In the genomic region with DNA sequence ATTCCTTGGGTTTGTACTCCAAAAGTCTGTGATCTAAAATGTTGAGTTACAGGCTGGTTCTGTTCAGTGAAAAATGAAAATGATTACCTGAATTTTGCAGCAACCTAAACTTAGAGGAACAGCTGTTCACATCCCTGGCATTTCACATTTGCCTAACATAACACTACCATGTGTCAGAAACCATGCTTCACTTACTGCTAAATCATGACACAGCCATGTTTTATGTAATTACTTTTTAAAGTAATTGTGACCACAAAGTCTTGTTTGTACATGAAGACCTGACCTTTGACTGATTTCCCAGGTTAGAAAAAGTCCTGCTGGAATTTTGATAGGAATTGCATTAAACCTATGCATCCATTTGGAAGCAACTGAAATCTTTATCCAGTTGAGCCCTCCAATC, we compare ENCODE assay signal across 18 cellular contexts.
DNase-seq lines count a peak whose midpoint lies in the region; ATAC-seq and TF ChIP-seq lines count a peak whose summit lies in the region.
"Had no signal": no experiment of that assay in that cellular context is flagged by ENCODE, and none has a peak within 500 bp of the region (broad histone marks: within the 10 kb centered on the region; RNA-seq: fewer than 3 reads in every experiment).

No MANE protein-coding gene starts in this region.

- in situ Hi-C loops in mammary epithelial cell (cut with MboI; ENCODE audit: low sequenced_read_pairs in 2 of 2) = no loop called here

- dilution Hi-C loops in mammary epithelial cell (cut with HindIII; ENCODE audit: low sequenced_read_pairs) = no loop called here

- no peak overlapping the region for H3K4me3 ChIP-seq in mammary epithelial cell (replicated peaks in 1 of 3; ENCODE audit: insufficient read depth in 1 of 3, low read depth in 2 of 3, low read length in 3 of 3)
- H3K4me3 ChIP-seq: BLaER1, GM23248, HAP-1 had no signal

- peak; percentile 35 for DNase-seq in NCI-H2171 treated with DMSO at 0.1 percent for 48 hours (lab: John Stamatoyannopoulos, UW)
- no peak for DNase-seq in NCI-H2171 (lab: John Stamatoyannopoulos, UW)
- DNase-seq in NCI-H526 treated with DMSO at 0.1 percent for 48 hours (lab: John Stamatoyannopoulos, UW) = peak; percentile 34
- peak; percentile 78 for DNase-seq in mammary epithelial cell
- peak; percentile 75 to 88 for DNase-seq in foreskin keratinocyte
- DNase-seq in HEK293T (ENCODE audit: extremely low spot score) = no peak
- DNase-seq in DMS53 (lab: John Stamatoyannopoulos, UW) = no peak
- no peak for DNase-seq in CD14-positive monocyte (ENCODE audit: low spot score)
- DNase-seq: 8988T; Calu3; CD8-positive, alpha-beta T cell; DMS79; GDM1; GM23248; IMR-90 had no signal

- no peaks in the 10 kb centered on the region for H3K9me3 ChIP-seq in mammary epithelial cell (replicated peaks; ENCODE audit: insufficient read depth, low read length)
- H3K9me3 ChIP-seq: HAP-1 had no signal

- peaks cover 42% of the 10 kb centered on the region for H3K4me1 ChIP-seq in mammary epithelial cell (ENCODE audit: insufficient read depth, low read length)
- H3K4me1 ChIP-seq in foreskin keratinocyte = peaks cover 24% of the 10 kb centered on the region
- H3K4me1 ChIP-seq: HAP-1 had no signal

- TF ChIP-seq CTCF in mammary epithelial cell (conservative IDR thresholded peaks at IDR 0.05 in 1 of 2, IDR thresholded peaks at IDR 0.05 in 1 of 2; ENCODE audit: extremely low read depth in 1 of 2, insufficient read depth in 1 of 2, low read depth in 1 of 2, low read length in 2 of 2) (no peak), foreskin keratinocyte (conservative IDR thresholded peaks at IDR 0.05) (no peak), CD14-positive monocyte (IDR thresholded peaks at IDR 0.05) (no peak)

- H3K9ac ChIP-seq in mammary epithelial cell (ENCODE audit: insufficient read depth, low read length) = no peak overlapping the region
- H3K9ac ChIP-seq: BLaER1, GM23248 had no signal

- H3K79me2 ChIP-seq in mammary epithelial cell (ENCODE audit: insufficient read depth, low read length) = peaks cover 7% of the 10 kb centered on the region

- H3K27ac ChIP-seq in mammary epithelial cell (ENCODE audit: insufficient read depth, low read depth, low read length) (peak overlapping the region; percentile 30), foreskin keratinocyte (peak overlapping the region; percentile 70)
- H3K27ac ChIP-seq: BLaER1, GM23248, HL-60 had no signal

- peak; percentile 62 for ATAC-seq in foreskin keratinocyte
- ATAC-seq: CD8-positive, alpha-beta T cell had no signal

- POLR2A ChIA-PET in HEK293T (lab: Yijun Ruan, JAX) = no interaction called here

- H3K4me2 ChIP-seq in mammary epithelial cell (ENCODE audit: insufficient read depth, low read depth, low read length) = peak overlapping the region; percentile 43
- H3K4me2 ChIP-seq: BLaER1 had no signal

- no peak overlapping the region for H3K4me3 Mint-ChIP-seq in CD14-positive monocyte
- H3K4me3 Mint-ChIP-seq: CD8-positive, alpha-beta T cell had no signal

- H3K27me3 ChIP-seq in mammary epithelial cell (ENCODE audit: insufficient read depth, low read length) = no peaks in the 10 kb centered on the region
- H3K27me3 ChIP-seq in foreskin keratinocyte = no peaks in the 10 kb centered on the region
- H3K27me3 ChIP-seq: BLaER1 had no signal

- peaks cover 0 to 3% (median 0%) of the 10 kb centered on the region in 7 donors for H3K9me3 Mint-ChIP-seq in CD14-positive monocyte

- H3K4me1 Mint-ChIP-seq in CD14-positive monocyte = peaks cover 2% of the 10 kb centered on the region

- H3K36me3 ChIP-seq in mammary epithelial cell (ENCODE audit: insufficient read depth, low read length) = no peaks in the 10 kb centered on the region
- H3K36me3 ChIP-seq: BLaER1, HAP-1 had no signal

- H4K20me1 ChIP-seq in mammary epithelial cell (ENCODE audit: insufficient read depth, low read length) = no peaks in the 10 kb centered on the region
- H4K20me1 ChIP-seq: BLaER1 had no signal

- intact Hi-C loops in mammary epithelial cell (cut with micrococcal nuclease) = no loop called here
- intact Hi-C loops in CD14-positive monocyte (cut with micrococcal nuclease) = no loop called here

- CTCF ChIA-PET in mammary epithelial cell (lab: Charles Lee; ENCODE audit: low non-redundant PET) (interaction anchor here (0.6 kb wide), 1 partner anchor 479 kb away, joined by 6 read pairs; no protein-coding TSS in a partner anchor), HEK293T (lab: Yijun Ruan, JAX) (no interaction called here)

- H3K27ac Mint-ChIP-seq in CD14-positive monocyte = no peak overlapping the region
- H3K27ac Mint-ChIP-seq: CD8-positive, alpha-beta T cell had no signal

- no peaks in the 10 kb centered on the region for H3K36me3 Mint-ChIP-seq in CD14-positive monocyte
- H3K36me3 Mint-ChIP-seq: CD8-positive, alpha-beta T cell had no signal

- no peak overlapping the region for H2AFZ ChIP-seq in mammary epithelial cell (ENCODE audit: low read depth, low read length)
- H2AFZ ChIP-seq: GM23248 had no signal

- peaks cover 19 to 35% (median 27%) of the 10 kb centered on the region in 3 donors for H3K27me3 Mint-ChIP-seq in CD14-positive monocyte (ENCODE audit: low read depth in 3 of 3)

- BruUV-seq in mammary epithelial cell (replicated peaks; lab: Mats Ljungman, UMichigan) = no TSS peak

TF ChIP-seq in HEK293T, 16 proteins besides CTCF, POLR2A, EP300 and RAD21:
- TF ChIP-seq L3MBTL2 (conservative IDR thresholded peaks at IDR 0.05) (no peak), FOXA1 (IDR thresholded peaks at IDR 0.05) (no peak), LEF1 (IDR thresholded peaks at IDR 0.05; ENCODE audit: borderline replicate concordance) (no peak), FOXM1 (IDR thresholded peaks at IDR 0.05; ENCODE audit: borderline replicate concordance) (no peak), CTBP1 (IDR thresholded peaks at IDR 0.05; ENCODE audit: borderline replicate concordance) (no peak), ARNT (IDR thresholded peaks at IDR 0.05) (no peak), FOXK2 (IDR thresholded peaks at IDR 0.05) (no peak)
- TF ChIP-seq, protein P1, sequence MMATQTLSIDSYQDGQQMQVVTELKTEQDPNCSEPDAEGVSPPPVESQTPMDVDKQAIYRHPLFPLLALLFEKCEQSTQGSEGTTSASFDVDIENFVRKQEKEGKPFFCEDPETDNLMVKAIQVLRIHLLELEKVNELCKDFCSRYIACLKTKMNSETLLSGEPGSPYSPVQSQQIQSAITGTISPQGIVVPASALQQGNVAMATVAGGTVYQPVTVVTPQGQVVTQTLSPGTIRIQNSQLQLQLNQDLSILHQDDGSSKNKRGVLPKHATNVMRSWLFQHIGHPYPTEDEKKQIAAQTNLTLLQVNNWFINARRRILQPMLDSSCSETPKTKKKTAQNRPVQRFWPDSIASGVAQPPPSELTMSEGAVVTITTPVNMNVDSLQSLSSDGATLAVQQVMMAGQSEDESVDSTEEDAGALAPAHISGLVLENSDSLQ (IDR thresholded peaks at IDR 0.05) = no peak
TF ChIP-seq in HEK293T: peak in this region for 0.

Comparison
In these comparisons a context has a peak if more than half of its experiments do, and no peak if none do; other contexts are left out.
1. DNase-seq: peak in NCI-H2171 treated with DMSO at 0.1 percent for 48 hours (single experiment), NCI-H526 treated with DMSO at 0.1 percent for 48 hours (single experiment), mammary epithelial cell (single experiment) and foreskin keratinocyte (2 of 2); none in NCI-H2171 (single experiment), HEK293T (single experiment), DMS53 (single experiment) and CD14-positive monocyte (single experiment).